In the genomic region with DNA sequence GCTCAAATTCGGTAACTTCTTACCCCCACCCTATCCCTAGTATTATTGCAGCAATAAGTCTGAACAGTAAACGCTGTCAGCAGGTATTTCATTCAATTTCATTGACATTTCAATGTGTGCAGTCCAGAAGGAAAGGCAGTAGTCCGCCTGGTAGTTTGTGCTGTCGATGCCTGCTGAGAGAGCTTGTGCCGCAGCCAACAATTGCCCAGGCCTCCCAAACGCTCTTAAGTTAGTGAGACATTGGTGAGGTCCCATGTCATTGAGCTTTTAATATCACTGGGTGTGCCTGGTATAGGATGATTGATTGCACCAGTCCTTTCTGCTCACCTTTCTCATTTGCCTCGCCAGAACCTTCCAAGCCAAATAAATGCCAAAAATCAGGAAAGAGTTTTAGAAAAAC, we compare ENCODE assay signal across 15 cellular contexts. TPM values are rescaled to one million over a fixed set of nuclear protein-coding genes. Genes with fewer than 3 reads are reported as not detected.
DNase-seq lines count a peak whose midpoint lies in the region; ATAC-seq and TF ChIP-seq lines count a peak whose summit lies in the region.
"Had no signal": no experiment of that assay in that cellular context is flagged by ENCODE, and none has a peak within 500 bp of the region (broad histone marks: within the 10 kb centered on the region; RNA-seq: fewer than 3 reads in every experiment).

No MANE protein-coding gene starts in this region.

- no peaks in the 10 kb centered on the region for H3K9me3 Mint-ChIP-seq in brain
- no peaks in the 10 kb centered on the region for H3K9me3 Mint-ChIP-seq in stimulated activated naive B cell treated with anti-CD40 and anti-IgM and Interleukin-4, amounts not matched to agents 10 μg/mL and 1 μg/mL and 100 μg/mL, for 72 hours
- H3K9me3 Mint-ChIP-seq: CD8-positive, alpha-beta memory T cell had no signal

- H3K4me1 Mint-ChIP-seq in brain = peaks cover 49% of the 10 kb centered on the region
- H3K4me1 Mint-ChIP-seq in stimulated activated naive B cell treated with anti-CD40 and anti-IgM and Interleukin-4, amounts not matched to agents 10 μg/mL and 1 μg/mL and 100 μg/mL, for 72 hours = peaks cover 12 to 14% of the 10 kb centered on the region in 2 donors

- intact Hi-C loops in Right ventricle myocardium superior (cut with DNase I) = no loop called here
- intact Hi-C loops in left cardiac atrium (cut with DNase I) = no loop called here
- intact Hi-C loops in left ventricle myocardium superior (cut with micrococcal nuclease) = no loop called here

- ATAC-seq in Right ventricle myocardium superior (ENCODE audit: poor library complexity) (peak; percentile 80), left cardiac atrium (no peak), left ventricle myocardium superior (peak; percentile 85), GM21723 (IDR thresholded peaks at IDR 0.05; ENCODE audit: unreplicated experiment) (no peak)
- no peak for ATAC-seq in stimulated activated naive B cell treated with anti-CD40 and anti-IgM and Interleukin-4, amounts not matched to agents 10 μg/mL and 1 μg/mL and 100 μg/mL, for 72 hours (replicated peaks)

- TF ChIP-seq CTCF in brain (conservative IDR thresholded peaks at IDR 0.05) = no peak
- TF ChIP-seq CTCF in GM10266 (IDR thresholded peaks at IDR 0.05; ENCODE audit: control insufficient read depth, insufficient read depth, low read depth, missing control alignments) = no peak

- H3K4me3 Mint-ChIP-seq in brain = no peak overlapping the region
- H3K4me3 Mint-ChIP-seq in stimulated activated naive B cell treated with anti-CD40 and anti-IgM and Interleukin-4, amounts not matched to agents 10 μg/mL and 1 μg/mL and 100 μg/mL, for 72 hours = no peak overlapping the region
- H3K4me3 Mint-ChIP-seq: CD8-positive, alpha-beta memory T cell had no signal

- no peaks in the 10 kb centered on the region for H3K27me3 Mint-ChIP-seq in brain
- H3K27me3 Mint-ChIP-seq in stimulated activated naive B cell treated with anti-CD40 and anti-IgM and Interleukin-4, amounts not matched to agents 10 μg/mL and 1 μg/mL and 100 μg/mL, for 72 hours = no peaks in the 10 kb centered on the region
- H3K27me3 Mint-ChIP-seq: CD8-positive, alpha-beta memory T cell had no signal

- H3K27ac Mint-ChIP-seq in brain = peak overlapping the region in 3 of 5 experiments; percentile 25 to 69 (median 63)
- H3K27ac Mint-ChIP-seq in stimulated activated naive B cell treated with anti-CD40 and anti-IgM and Interleukin-4, amounts not matched to agents 10 μg/mL and 1 μg/mL and 100 μg/mL, for 72 hours = no peak overlapping the region

- DNase-seq in Right ventricle myocardium superior (no peak), left cardiac atrium (no peak), left ventricle myocardium superior (peak; percentile 49), GM10266 (ENCODE audit: extremely low spot score) (no peak)
- DNase-seq in stimulated activated naive B cell treated with anti-CD40 and anti-IgM and Interleukin-4, amounts not matched to agents 10 μg/mL and 1 μg/mL and 100 μg/mL, for 72 hours = no peak
- DNase-seq: 8988T; AML-193; Caco-2; CD8-positive, alpha-beta memory T cell; DND-41; GF-D8; IMR-90 had no signal

- H3K36me3 Mint-ChIP-seq in brain = peaks cover 38% of the 10 kb centered on the region
- peaks cover 31 to 59% of the 10 kb centered on the region in 2 donors for H3K36me3 Mint-ChIP-seq in stimulated activated naive B cell treated with anti-CD40 and anti-IgM and Interleukin-4, amounts not matched to agents 10 μg/mL and 1 μg/mL and 100 μg/mL, for 72 hours

RNA-seq across cellular contexts. Expression of a gene that starts 28.1 kb away (rescaled TPM):
- total RNA-seq in Right ventricle myocardium superior = 14.7 TPM
- total RNA-seq in left cardiac atrium = 10 to 100 TPM; 13.8 to 20.1 TPM
- 20.7 TPM for polyA plus RNA-seq in brain (ENCODE audit: insufficient read depth, low read depth, low replicate concordance)
- total RNA-seq in left ventricle myocardium superior = 17.5 TPM

RNA-seq across cellular contexts. Expression of a gene that starts 33.8 kb away (rescaled TPM):
- total RNA-seq in Right ventricle myocardium superior = 21.0 TPM
- 100 to 1,000 TPM in 1 of 2 donors, 10 to 100 TPM in 1; 25.0 to 121 TPM for total RNA-seq in left cardiac atrium
- 13.3 TPM for polyA plus RNA-seq in brain (ENCODE audit: insufficient read depth, low read depth, low replicate concordance)
- 16.1 TPM for total RNA-seq in left ventricle myocardium superior
- total RNA-seq: Caco-2, HT-29 had no signal
- polyA plus RNA-seq: CD8-positive, alpha-beta memory T cell had no signal

Comparison
In these comparisons a context has a peak if more than half of its experiments do, and no peak if none do; other contexts are left out.
1. ATAC-seq: peak in Right ventricle myocardium superior (single experiment) and left ventricle myocardium superior (single experiment); none in left cardiac atrium (0 of 2), stimulated activated naive B cell treated with anti-CD40 and anti-IgM and Interleukin-4, amounts not matched to agents 10 μg/mL and 1 μg/mL and 100 μg/mL, for 72 hours (0 of 2) and GM21723 (single experiment).